In the genomic region with DNA sequence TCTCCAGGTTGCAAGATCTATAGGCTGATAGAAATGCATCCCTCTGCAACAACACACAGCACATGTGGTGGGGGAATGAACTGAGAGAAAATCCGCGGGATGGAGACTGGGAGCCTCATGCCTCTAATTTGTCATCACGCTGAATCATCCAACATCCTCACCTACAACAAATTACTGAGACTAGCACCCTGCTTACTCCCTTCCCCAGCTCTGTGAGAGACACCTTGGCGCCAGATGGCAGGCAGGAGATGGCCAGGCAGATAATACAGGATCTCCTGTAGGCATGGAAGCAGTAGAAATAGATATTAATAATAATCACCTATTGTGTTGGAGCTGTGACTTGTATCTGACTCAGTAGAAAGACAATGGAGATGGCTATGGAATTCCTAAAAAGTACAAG, we compare ENCODE assay signal across 15 cellular contexts.
"Had no signal": no experiment of that assay in that cellular context is flagged by ENCODE, and none has a peak within 500 bp of the region (broad histone marks: within the 10 kb centered on the region; RNA-seq: fewer than 3 reads in every experiment).

No MANE protein-coding gene starts in this region.

- H3K4me3 ChIP-seq: gastrocnemius medialis, stomach, thyroid gland, uterus had no signal

- H3K27ac ChIP-seq: gastrocnemius medialis, stomach, thyroid gland, uterus had no signal

- H3K36me3 ChIP-seq: gastrocnemius medialis, stomach, thyroid gland, uterus had no signal

- DNase-seq: activated CD4-positive, alpha-beta memory T cell treated with anti-CD3 and anti-CD28 coated beads for 36 hours; activated gamma-delta T cell; activated naive CD8-positive, alpha-beta T cell treated with anti-CD3 and anti-CD28 coated beads for 36 hours; activated T-cell treated with anti-CD3 and anti-CD28 coated beads, Interleukin-2, amount 50 U/mL, for 4 hours; aorta; effector CD4-positive, alpha-beta T cell; gastrocnemius medialis; kidney; retina; stomach; T-helper 9 cell; thyroid gland; uterus had no signal

- H3K27me3 ChIP-seq: gastrocnemius medialis, stomach, thyroid gland, uterus had no signal

- H3K4me1 ChIP-seq: gastrocnemius medialis, stomach, thyroid gland, uterus had no signal

- H3K9me3 ChIP-seq: gastrocnemius medialis, thyroid gland, uterus had no signal

- ATAC-seq: activated T-cell treated with anti-CD3 and anti-CD28 coated beads, Interleukin-2, amount 50 U/mL, for 4 hours; gastrocnemius medialis had no signal

- FAIRE-seq: colon, endothelial cell of umbilical vein, kidney had no signal
